In the genomic region with DNA sequence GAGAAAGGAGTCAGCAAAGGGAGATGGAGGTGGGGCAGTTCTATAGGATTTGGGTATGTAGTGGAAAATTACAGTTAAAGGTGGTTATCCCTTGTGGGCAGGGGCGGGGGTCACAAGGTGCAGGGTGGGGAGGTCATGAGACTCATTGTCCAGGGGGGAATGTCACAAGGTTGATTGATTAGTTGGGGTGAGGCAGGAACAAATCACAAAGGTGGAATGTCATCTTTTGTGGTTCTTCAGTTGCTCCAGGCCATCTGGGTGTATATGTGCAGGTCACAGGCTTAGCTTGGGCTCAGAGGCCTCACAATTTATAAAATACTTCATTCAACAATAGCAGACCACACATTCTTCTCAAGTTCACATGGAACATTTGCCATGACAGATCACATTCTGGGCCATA, we compare ENCODE assay signal across 35 cellular contexts.
"Had no signal": no experiment of that assay in that cellular context is flagged by ENCODE, and none has a peak within 500 bp of the region (broad histone marks: within the 10 kb centered on the region; RNA-seq: fewer than 3 reads in every experiment).

No MANE protein-coding gene starts in this region.

- H3K4me3 ChIP-seq: ascending aorta, cardiac muscle cell had no signal

- H3K27ac ChIP-seq: ascending aorta, cardiac muscle cell, KMS-11, RWPE1, VCaP had no signal

- H3K4me2 ChIP-seq: KMS-11 had no signal

- H3K27me3 ChIP-seq: ascending aorta, cardiac muscle cell had no signal

- DNase-seq: activated CD4-positive, alpha-beta T cell treated with anti-CD3 and anti-CD28 coated beads, Interleukin-2, amount 10 ng/mL, durations not matched to agents 24 days and 14 days; activated CD4-positive, alpha-beta T cell treated with anti-CD3 and anti-CD28 coated beads, Interleukin-2, amount 50 U/mL, for 4 hours; activated CD4-positive, CD25-positive, alpha-beta regulatory T cell; activated CD8-positive, alpha-beta T cell treated with anti-CD3 and anti-CD28 coated beads for 36 hours; activated gamma-delta T cell; activated naive CD4-positive, alpha-beta T cell treated with Interleukin-2 at 50 U/mL for 16 hours; activated naive CD8-positive, alpha-beta T cell treated with anti-CD3 and anti-CD28 coated beads, Interleukin-2, amount 10 ng/mL, durations not matched to agents 7 days and 5 days; activated T-cell treated with anti-CD3 and anti-CD28 coated beads, Interleukin-2, amount 50 U/mL, for 1 hour; activated T-cell treated with anti-CD3 and anti-CD28 coated beads, Interleukin-2, amount 50 U/mL, for 72 hours; amygdala; MM.1S; MV-4-11; NCI-H1092; NCI-H146; NCI-H187; NCI-H2029 treated with DMSO at 0.1 percent for 48 hours; NCI-H2107; NCI-H2171; NCI-H510A; NCI-H526; NCI-H748 treated with DMSO at 0.1 percent for 48 hours; NK-92 treated with Interleukin-12 subunit alpha and Interleukin-12 subunit beta, amount 100 ng/mL, for 24 hours; PC-3; SIG-M5; SW 1271; T-helper 1 cell; T-helper 2 cell; T-helper 9 cell had no signal

- H3K9ac ChIP-seq: KMS-11 had no signal

- H3K36me3 ChIP-seq: ascending aorta, cardiac muscle cell had no signal

- H3K4me1 ChIP-seq: ascending aorta had no signal

- ATAC-seq: activated CD8-positive, alpha-beta T cell treated with anti-CD3 and anti-CD28 coated beads for 36 hours; activated T-cell treated with anti-CD3 and anti-CD28 coated beads, Interleukin-2, amount 50 U/mL, for 72 hours; PC-3; Right ventricle myocardium inferior had no signal

- FAIRE-seq: RCC 7860 had no signal
